ENCODE assay signal across 35 cellular contexts in genomic region chr2:232384466-232384865, GRCh38. TPM values are rescaled to one million over a fixed set of nuclear protein-coding genes. Genes with fewer than 3 reads are reported as not detected.
"Had no signal": no experiment of that assay in that cellular context is flagged by ENCODE, and none has a peak within 500 bp of the region (broad histone marks: within the 10 kb centered on the region; RNA-seq: fewer than 3 reads in every experiment).

No MANE protein-coding gene starts in this region.

- ATAC-seq: activated CD4-positive, alpha-beta T cell treated with anti-CD3 and anti-CD28 coated beads for 36 hours; activated CD8-positive, alpha-beta memory T cell treated with anti-CD3 and anti-CD28 coated beads, Interleukin-2, amount 10 ng/mL, durations not matched to agents 7 days and 5 days; activated CD8-positive, alpha-beta T cell treated with anti-CD3 and anti-CD28 coated beads, Interleukin-2, amount 10 ng/mL, durations not matched to agents 7 days and 5 days; activated naive CD8-positive, alpha-beta T cell treated with anti-CD3 and anti-CD28 coated beads, Interleukin-2, amount 50 U/mL, for 24 hours; body of pancreas; effector memory CD8-positive, alpha-beta T cell; foreskin keratinocyte; gastrocnemius medialis had no signal

- DNase-seq: activated CD4-positive, alpha-beta memory T cell treated with anti-CD3 and anti-CD28 coated beads for 36 hours; activated CD4-positive, alpha-beta T cell treated with anti-CD3 and anti-CD28 coated beads for 36 hours; activated CD4-positive, alpha-beta T cell treated with anti-CD3 and anti-CD28 coated beads, Interleukin-2, amount 10 ng/mL, durations not matched to agents 24 days and 14 days; activated CD4-positive, CD25-positive, alpha-beta regulatory T cell; activated CD4-positive, CD25-positive, alpha-beta regulatory T cell treated with anti-CD3 and anti-CD28 coated beads, Interleukin-2, amount 50 U/mL, for 72 hours; activated CD8-positive, alpha-beta memory T cell treated with anti-CD3 and anti-CD28 coated beads, Interleukin-2, amount 10 ng/mL, durations not matched to agents 7 days and 5 days; activated CD8-positive, alpha-beta memory T cell treated with anti-CD3 and anti-CD28 coated beads, Interleukin-2, amount 50 U/mL, for 4 hours; activated CD8-positive, alpha-beta T cell treated with anti-CD3 and anti-CD28 coated beads, Interleukin-2, amount 10 ng/mL, durations not matched to agents 7 days and 5 days; activated effector memory CD4-positive, alpha-beta T cell treated with anti-CD3 and anti-CD28 coated beads, Interleukin-2, amount 50 U/mL, for 16 hours; activated naive CD4-positive, alpha-beta T cell treated with anti-CD3 and anti-CD28 coated beads for 36 hours; activated naive CD8-positive, alpha-beta T cell treated with anti-CD3 and anti-CD28 coated beads for 36 hours; activated naive CD8-positive, alpha-beta T cell treated with anti-CD3 and anti-CD28 coated beads, Interleukin-2, amount 50 U/mL, for 24 hours; activated T-cell treated with anti-CD3 and anti-CD28 coated beads, Interleukin-2, amount 50 U/mL, for 1 hour; activated T-cell treated with anti-CD3 and anti-CD28 coated beads, Interleukin-2, amount 50 U/mL, for 48 hours; adrenal gland; amygdala; body of pancreas; caudate nucleus; cortex of kidney; dermis blood vessel endothelial cell; effector CD4-positive, alpha-beta T cell; effector memory CD8-positive, alpha-beta T cell; erythroblast; foreskin keratinocyte; gastrocnemius medialis; glutamatergic neuron; T-helper 2 cell had no signal

- H3K4me3 Mint-ChIP-seq: activated CD4-positive, alpha-beta memory T cell treated with anti-CD3 and anti-CD28 coated beads for 36 hours; activated CD4-positive, alpha-beta T cell treated with anti-CD3 and anti-CD28 coated beads for 36 hours; activated CD4-positive, alpha-beta T cell treated with anti-CD3 and anti-CD28 coated beads, Interleukin-2, amount 10 ng/mL, durations not matched to agents 24 days and 14 days; activated CD8-positive, alpha-beta memory T cell treated with anti-CD3 and anti-CD28 coated beads, Interleukin-2, amount 10 ng/mL, durations not matched to agents 7 days and 5 days; activated CD8-positive, alpha-beta T cell treated with anti-CD3 and anti-CD28 coated beads, Interleukin-2, amount 10 ng/mL, durations not matched to agents 7 days and 5 days; activated naive CD4-positive, alpha-beta T cell treated with anti-CD3 and anti-CD28 coated beads for 36 hours; activated naive CD4-positive, alpha-beta T cell treated with anti-CD3 and anti-CD28 coated beads, Interleukin-2, amount 50 U/mL, for 24 hours; activated naive CD8-positive, alpha-beta T cell treated with anti-CD3 and anti-CD28 coated beads for 36 hours; activated naive CD8-positive, alpha-beta T cell treated with anti-CD3 and anti-CD28 coated beads, Interleukin-2, amount 50 U/mL, for 24 hours; activated T-helper 1 cell treated with anti-CD3 and anti-CD28 coated beads, Interleukin-12 subunit alpha, Interleukin-12 subunit beta, Interleukin-2, Interleukin-4 antibody, amounts not matched to agents 30 ng/mL and 10 ng/mL and 1 ng/mL, durations not matched to agents 14 hours and 24 hours and 36 hours; effector memory CD8-positive, alpha-beta T cell had no signal

- H3K4me1 Mint-ChIP-seq: activated CD4-positive, alpha-beta T cell treated with anti-CD3 and anti-CD28 coated beads, Interleukin-2, amount 10 ng/mL, durations not matched to agents 24 days and 14 days; activated CD8-positive, alpha-beta memory T cell treated with anti-CD3 and anti-CD28 coated beads, Interleukin-2, amount 10 ng/mL, durations not matched to agents 7 days and 5 days; activated naive CD4-positive, alpha-beta T cell treated with anti-CD3 and anti-CD28 coated beads, Interleukin-2, amount 50 U/mL, for 24 hours; activated naive CD8-positive, alpha-beta T cell treated with anti-CD3 and anti-CD28 coated beads for 36 hours; activated naive CD8-positive, alpha-beta T cell treated with anti-CD3 and anti-CD28 coated beads, Interleukin-2, amount 50 U/mL, for 24 hours had no signal

- H3K27ac ChIP-seq: adrenal gland, body of pancreas, esophagus muscularis mucosa, foreskin keratinocyte, gastrocnemius medialis had no signal

- H3K36me3 ChIP-seq: adrenal gland, esophagus muscularis mucosa, gastrocnemius medialis had no signal

- H3K9me3 Mint-ChIP-seq: activated CD4-positive, alpha-beta memory T cell treated with anti-CD3 and anti-CD28 coated beads for 36 hours; activated CD4-positive, alpha-beta T cell treated with anti-CD3 and anti-CD28 coated beads, Interleukin-2, amount 10 ng/mL, durations not matched to agents 24 days and 14 days; activated naive CD4-positive, alpha-beta T cell treated with anti-CD3 and anti-CD28 coated beads for 36 hours; activated naive CD4-positive, alpha-beta T cell treated with anti-CD3 and anti-CD28 coated beads, Interleukin-2, amount 50 U/mL, for 24 hours; activated naive CD8-positive, alpha-beta T cell treated with anti-CD3 and anti-CD28 coated beads for 36 hours; activated naive CD8-positive, alpha-beta T cell treated with anti-CD3 and anti-CD28 coated beads, Interleukin-2, amount 50 U/mL, for 24 hours; activated T-helper 1 cell treated with anti-CD3 and anti-CD28 coated beads, Interleukin-12 subunit alpha, Interleukin-12 subunit beta, Interleukin-2, Interleukin-4 antibody, amounts not matched to agents 30 ng/mL and 10 ng/mL and 1 ng/mL, durations not matched to agents 14 hours and 24 hours and 36 hours; activated T-helper 2 cell treated with anti-CD3 and anti-CD28 coated beads, Interferon-gamma antibody, Interleukin-2, Interleukin-4, amounts not matched to agents 10 μg/mL and 5 μg/mL and 100 μg/mL, durations not matched to agents 14 hours and 24 hours and 36 hours; effector memory CD8-positive, alpha-beta T cell had no signal

- H3K36me3 Mint-ChIP-seq: activated CD4-positive, alpha-beta memory T cell treated with anti-CD3 and anti-CD28 coated beads for 36 hours; activated CD8-positive, alpha-beta memory T cell treated with anti-CD3 and anti-CD28 coated beads, Interleukin-2, amount 10 ng/mL, durations not matched to agents 7 days and 5 days; activated naive CD4-positive, alpha-beta T cell treated with anti-CD3 and anti-CD28 coated beads, Interleukin-2, amount 50 U/mL, for 24 hours; activated naive CD8-positive, alpha-beta T cell treated with anti-CD3 and anti-CD28 coated beads for 36 hours had no signal

- H3K4me1 ChIP-seq: adrenal gland, foreskin keratinocyte had no signal

- H3K9me3 ChIP-seq: adrenal gland, body of pancreas, esophagus muscularis mucosa, gastrocnemius medialis had no signal

- H3K27ac Mint-ChIP-seq: activated CD4-positive, alpha-beta memory T cell treated with anti-CD3 and anti-CD28 coated beads for 36 hours; activated CD4-positive, alpha-beta T cell treated with anti-CD3 and anti-CD28 coated beads for 36 hours; activated CD4-positive, alpha-beta T cell treated with anti-CD3 and anti-CD28 coated beads, Interleukin-2, amount 10 ng/mL, durations not matched to agents 24 days and 14 days; activated CD8-positive, alpha-beta memory T cell treated with anti-CD3 and anti-CD28 coated beads, Interleukin-2, amount 10 ng/mL, durations not matched to agents 7 days and 5 days; activated CD8-positive, alpha-beta T cell treated with anti-CD3 and anti-CD28 coated beads, Interleukin-2, amount 10 ng/mL, durations not matched to agents 7 days and 5 days; activated naive CD4-positive, alpha-beta T cell treated with anti-CD3 and anti-CD28 coated beads for 36 hours; activated naive CD4-positive, alpha-beta T cell treated with anti-CD3 and anti-CD28 coated beads, Interleukin-2, amount 50 U/mL, for 24 hours; activated naive CD8-positive, alpha-beta T cell treated with anti-CD3 and anti-CD28 coated beads for 36 hours; activated naive CD8-positive, alpha-beta T cell treated with anti-CD3 and anti-CD28 coated beads, Interleukin-2, amount 50 U/mL, for 24 hours; activated T-helper 1 cell treated with anti-CD3 and anti-CD28 coated beads, Interleukin-12 subunit alpha, Interleukin-12 subunit beta, Interleukin-2, Interleukin-4 antibody, amounts not matched to agents 30 ng/mL and 10 ng/mL and 1 ng/mL, durations not matched to agents 14 hours and 24 hours and 36 hours; activated T-helper 2 cell treated with anti-CD3 and anti-CD28 coated beads, Interferon-gamma antibody, Interleukin-2, Interleukin-4, amounts not matched to agents 10 μg/mL and 5 μg/mL and 100 μg/mL, durations not matched to agents 14 hours and 24 hours and 36 hours; effector memory CD8-positive, alpha-beta T cell had no signal

- H3K4me3 ChIP-seq: adrenal gland, body of pancreas, esophagus muscularis mucosa, gastrocnemius medialis had no signal

RNA-seq across cellular contexts. Expression of gene ALPP, which starts 5.9 kb away (rescaled TPM):
- total RNA-seq: activated CD4-positive, alpha-beta memory T cell treated with anti-CD3 and anti-CD28 coated beads for 36 hours; activated CD4-positive, alpha-beta T cell treated with anti-CD3 and anti-CD28 coated beads for 36 hours; activated CD4-positive, alpha-beta T cell treated with anti-CD3 and anti-CD28 coated beads, Interleukin-2, amount 10 ng/mL, durations not matched to agents 24 days and 14 days; activated CD8-positive, alpha-beta memory T cell treated with anti-CD3 and anti-CD28 coated beads for 36 hours; activated CD8-positive, alpha-beta memory T cell treated with anti-CD3 and anti-CD28 coated beads, Interleukin-2, amount 10 ng/mL, durations not matched to agents 7 days and 5 days; activated CD8-positive, alpha-beta T cell treated with anti-CD3 and anti-CD28 coated beads, Interleukin-2, amount 10 ng/mL, durations not matched to agents 7 days and 5 days; activated naive CD4-positive, alpha-beta T cell treated with anti-CD3 and anti-CD28 coated beads for 36 hours; activated naive CD8-positive, alpha-beta T cell treated with anti-CD3 and anti-CD28 coated beads for 36 hours; activated T-helper 1 cell treated with anti-CD3 and anti-CD28 coated beads, Interleukin-12 subunit alpha, Interleukin-12 subunit beta, Interleukin-2, Interleukin-4 antibody, amounts not matched to agents 30 ng/mL and 10 ng/mL and 1 ng/mL, durations not matched to agents 14 hours and 24 hours and 36 hours; activated T-helper 2 cell treated with anti-CD3 and anti-CD28 coated beads, Interferon-gamma antibody, Interleukin-2, Interleukin-4, amounts not matched to agents 10 μg/mL and 5 μg/mL and 100 μg/mL, durations not matched to agents 14 hours and 24 hours and 36 hours; adrenal gland; aorta; chondrocyte; dermis blood vessel endothelial cell; foreskin keratinocyte; gastrocnemius medialis; T-helper 1 cell treated with Interleukin-12 subunit alpha and Interleukin-12 subunit beta and Interleukin-4 antibody, amounts not matched to agents 30 ng/mL and 1 ng/mL, for 36 hours had no signal
- polyA plus RNA-seq: adrenal gland, aorta, foreskin keratinocyte had no signal

RNA-seq across cellular contexts. Expression of gene ALPG, which starts 22.2 kb away (rescaled TPM):
- total RNA-seq: activated CD4-positive, alpha-beta memory T cell treated with anti-CD3 and anti-CD28 coated beads for 36 hours; activated CD4-positive, alpha-beta T cell treated with anti-CD3 and anti-CD28 coated beads for 36 hours; activated CD4-positive, alpha-beta T cell treated with anti-CD3 and anti-CD28 coated beads, Interleukin-2, amount 10 ng/mL, durations not matched to agents 24 days and 14 days; activated CD8-positive, alpha-beta memory T cell treated with anti-CD3 and anti-CD28 coated beads for 36 hours; activated CD8-positive, alpha-beta memory T cell treated with anti-CD3 and anti-CD28 coated beads, Interleukin-2, amount 10 ng/mL, durations not matched to agents 7 days and 5 days; activated CD8-positive, alpha-beta T cell treated with anti-CD3 and anti-CD28 coated beads, Interleukin-2, amount 10 ng/mL, durations not matched to agents 7 days and 5 days; activated naive CD4-positive, alpha-beta T cell treated with anti-CD3 and anti-CD28 coated beads for 36 hours; activated naive CD8-positive, alpha-beta T cell treated with anti-CD3 and anti-CD28 coated beads for 36 hours; activated T-helper 1 cell treated with anti-CD3 and anti-CD28 coated beads, Interleukin-12 subunit alpha, Interleukin-12 subunit beta, Interleukin-2, Interleukin-4 antibody, amounts not matched to agents 30 ng/mL and 10 ng/mL and 1 ng/mL, durations not matched to agents 14 hours and 24 hours and 36 hours; activated T-helper 2 cell treated with anti-CD3 and anti-CD28 coated beads, Interferon-gamma antibody, Interleukin-2, Interleukin-4, amounts not matched to agents 10 μg/mL and 5 μg/mL and 100 μg/mL, durations not matched to agents 14 hours and 24 hours and 36 hours; adrenal gland; aorta; body of pancreas; chondrocyte; dermis blood vessel endothelial cell; esophagus muscularis mucosa; foreskin keratinocyte; gastrocnemius medialis; T-helper 1 cell treated with Interleukin-12 subunit alpha and Interleukin-12 subunit beta and Interleukin-4 antibody, amounts not matched to agents 30 ng/mL and 1 ng/mL, for 36 hours had no signal
- polyA plus RNA-seq: adrenal gland, aorta, foreskin keratinocyte had no signal
